In the genomic region with DNA sequence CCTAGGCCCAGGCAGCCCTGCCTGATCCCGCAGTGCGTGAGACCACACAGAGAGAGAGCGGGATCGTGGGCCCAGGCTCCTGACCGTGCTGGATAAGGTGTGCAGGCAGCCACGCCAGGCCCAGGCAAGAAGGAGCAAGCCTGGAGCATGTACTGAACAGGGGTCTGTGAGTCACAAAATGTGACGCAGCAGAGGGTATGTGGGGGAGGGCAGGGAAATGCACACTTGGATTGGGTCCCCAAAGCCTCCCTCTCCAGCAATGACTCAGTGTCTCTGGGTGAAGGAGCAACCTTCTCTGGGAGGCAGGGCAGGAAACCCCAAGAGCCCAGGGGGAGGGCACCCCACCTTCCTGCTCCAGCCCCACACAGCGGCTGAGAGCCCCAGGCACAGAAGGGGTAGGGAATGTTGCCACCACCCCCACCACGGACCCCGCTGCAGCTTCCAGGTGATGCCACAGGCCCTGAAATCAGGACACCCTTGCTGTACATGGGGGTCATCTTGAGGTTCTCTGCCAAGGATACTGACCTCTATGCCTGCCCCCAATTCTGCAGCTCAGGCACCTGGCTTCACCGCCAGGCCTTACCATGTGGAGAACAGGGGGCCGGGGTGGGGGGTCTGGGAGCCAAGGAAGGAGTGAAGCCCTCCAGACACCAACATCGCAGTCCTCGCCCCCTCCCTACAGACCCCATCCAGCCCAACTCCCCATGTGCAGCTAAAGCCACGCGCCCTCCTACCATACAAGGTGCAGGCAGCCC, we compare ENCODE assay signal across 8 cellular contexts. TPM values are rescaled to one million over a fixed set of nuclear protein-coding genes. Genes with fewer than 3 reads are reported as not detected.
DNase-seq lines count a peak whose midpoint lies in the region; ATAC-seq and TF ChIP-seq lines count a peak whose summit lies in the region.

No MANE protein-coding gene starts in this region.

- H3K9me3 ChIP-seq in HAP-1, result no peaks in the 10 kb centered on the region

- in situ Hi-C loops in HAP-1 (cut with MboI; ENCODE audit: low sequenced_read_pairs), result loop anchor here (25.0 kb wide), 1 partner anchor 372 kb away; the partner anchor contains the start of gene OR6B3

- no peaks in the 10 kb centered on the region for H3K36me3 ChIP-seq in HAP-1 (replicated peaks)

- CTCF ChIA-PET in HEK293T (lab: Yijun Ruan, JAX), result no interaction called here

- POLR2A ChIA-PET in naive thymus-derived CD8-positive, alpha-beta T cell (lab: Charles Lee), result no interaction called here
- POLR2A ChIA-PET in HEK293T (lab: Yijun Ruan, JAX), result no interaction called here

- no peaks in the 10 kb centered on the region for H3K36me3 Mint-ChIP-seq in naive thymus-derived CD8-positive, alpha-beta T cell

- ATAC-seq in naive thymus-derived CD8-positive, alpha-beta T cell, result no peak
- ATAC-seq in HG03175 (IDR thresholded peaks at IDR 0.05; ENCODE audit: unreplicated experiment) (no peak), GM18511 (IDR thresholded peaks at IDR 0.05; ENCODE audit: unreplicated experiment) (no peak)

- H3K4me3 Mint-ChIP-seq in naive thymus-derived CD8-positive, alpha-beta T cell, result peak overlapping the region; percentile 78 to 93 (median 86)

- peaks cover 0 to 8% (median 6%) of the 10 kb centered on the region in 4 donors for H3K4me1 Mint-ChIP-seq in naive thymus-derived CD8-positive, alpha-beta T cell

- H3K27ac Mint-ChIP-seq in naive thymus-derived CD8-positive, alpha-beta T cell, result peak overlapping the region in 4 of 10 donors; percentile 34 to 81 (median 75)

- TF ChIP-seq CTCF in epithelial cell of proximal tubule (conservative IDR thresholded peaks at IDR 0.05; ENCODE audit: low read depth, low read length), result no peak

- no peaks in the 10 kb centered on the region for H3K27me3 ChIP-seq in HAP-1 (ENCODE audit: low read depth)

- H3K4me3 ChIP-seq in HAP-1 (peak overlapping the region; percentile 42), epithelial cell of proximal tubule (ENCODE audit: low read depth, low read length) (peak overlapping the region; percentile 59)

- DNase-seq in HAP-1 (ENCODE audit: low spot score in 2 of 2), result no peak
- DNase-seq in T1000 (lab: John Stamatoyannopoulos, UW), result peak; percentile 76
- peak; percentile 37 for DNase-seq in epithelial cell of proximal tubule (ENCODE audit: low read depth)
- peak in 2 of 10 donors; percentile 2 to 55 for DNase-seq in naive thymus-derived CD8-positive, alpha-beta T cell
- DNase-seq in HuH-7.5 (ENCODE audit: low spot score), result no peak
- no peak for DNase-seq in HEK293T (ENCODE audit: extremely low spot score)

- H3K9me3 Mint-ChIP-seq in naive thymus-derived CD8-positive, alpha-beta T cell, result no peaks in the 10 kb centered on the region

- H3K27me3 Mint-ChIP-seq in naive thymus-derived CD8-positive, alpha-beta T cell, result peaks cover 4 to 43% (median 22%) of the 10 kb centered on the region in 5 donors

- H3K4me1 ChIP-seq in HAP-1, result peaks cover 16% of the 10 kb centered on the region

TF ChIP-seq in HEK293T, 16 proteins besides CTCF, POLR2A, EP300 and RAD21:
- TF ChIP-seq ZNF384 (IDR thresholded peaks at IDR 0.05), result no peak
- TF ChIP-seq L3MBTL2 (conservative IDR thresholded peaks at IDR 0.05), result no peak
- TF ChIP-seq CTBP1 (IDR thresholded peaks at IDR 0.05; ENCODE audit: borderline replicate concordance), result no peak
- TF ChIP-seq BHLHE40 (IDR thresholded peaks at IDR 0.05; ENCODE audit: borderline replicate concordance), result no peak
- TF ChIP-seq SP1 (IDR thresholded peaks at IDR 0.05), result no peak
- no peak for TF ChIP-seq NFRKB (IDR thresholded peaks at IDR 0.05)
- no peak for TF ChIP-seq ARNT (IDR thresholded peaks at IDR 0.05)
- no peak for TF ChIP-seq SUZ12 (IDR thresholded peaks at IDR 0.05)
- no peak for TF ChIP-seq ELF4 (IDR thresholded peaks at IDR 0.05)
- no peak for TF ChIP-seq TARDBP (IDR thresholded peaks at IDR 0.05)
- TF ChIP-seq FOXK2 (IDR thresholded peaks at IDR 0.05), result no peak
- no peak for TF ChIP-seq FOXA1 (IDR thresholded peaks at IDR 0.05)

RNA-seq across cellular contexts. Expression of gene GPC1, which starts 1.3 kb away (rescaled TPM):
- total RNA-seq in epithelial cell of proximal tubule, result 31.4 and 45.4 TPM in 2 replicates
- 1 to 10 TPM in 1 of 2 experiments, under 1 TPM in 1; 0.99 to 1.2 TPM for total RNA-seq in naive thymus-derived CD8-positive, alpha-beta T cell
- polyA plus RNA-seq in naive thymus-derived CD8-positive, alpha-beta T cell, result under 1 TPM; 0.09 to 0.49 (median 0.31) TPM

Comparison
In these comparisons a context has a peak if more than half of its experiments do, and no peak if none do; other contexts are left out.
1. DNase-seq: peak in T1000 (single experiment) and epithelial cell of proximal tubule (single experiment); none in HAP-1 (0 of 2), HuH-7.5 (single experiment) and HEK293T (single experiment).
2. RNA of gene GPC1, which starts 1.3 kb away (total RNA-seq): 31.4 to 45.4 TPM in epithelial cell of proximal tubule; 0.99 to 1.2 TPM in naive thymus-derived CD8-positive, alpha-beta T cell; every median in the first group is over 10 times any median in the second.